Comparison of ENCODE assay signal across 1 cellular context in genomic region chr20:57230247-57230646, GRCh38.
TF ChIP-seq lines count a peak whose summit lies in the region.

No MANE protein-coding gene starts in this region.

TF ChIP-seq in GM12878, 131 proteins besides CTCF, POLR2A, EP300 and RAD21 (continued from another document):
- TF ChIP-seq CUX1 (IDR thresholded peaks at IDR 0.05; ENCODE audit: insufficient replicate concordance, low read depth, low read length) (no peak), TBL1XR1 (IDR thresholded peaks at IDR 0.05; ENCODE audit: low read depth, low read length) (no peak), RCOR1 (conservative IDR thresholded peaks at IDR 0.05; ENCODE audit: low read depth, low read length) (no peak), IKZF2 (IDR thresholded peaks at IDR 0.05) (no peak)
